1 cellular context compared by ENCODE assay signal in the genomic region with DNA sequence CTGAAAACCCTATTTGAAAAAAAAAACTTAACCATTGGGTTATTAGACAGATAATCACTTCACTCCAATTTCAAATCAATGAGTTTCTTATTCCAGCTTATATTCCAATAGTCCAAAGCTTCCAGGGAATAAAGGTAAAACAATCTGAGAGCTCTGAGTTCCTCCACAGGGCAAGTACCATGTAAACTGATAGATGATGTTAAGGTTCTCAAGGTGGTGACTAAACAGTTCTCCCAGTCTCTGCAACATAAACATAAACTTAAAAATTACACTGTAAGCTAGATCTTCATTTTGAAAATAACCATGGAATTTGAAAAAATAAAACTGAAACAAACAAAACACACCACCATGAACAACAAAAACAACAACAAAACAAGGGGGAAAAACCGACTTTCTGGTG.
TF ChIP-seq lines count a peak whose summit lies in the region.

No MANE protein-coding gene starts in this region.

TF ChIP-seq in IMR-90, 13 proteins besides CTCF, POLR2A, EP300 and RAD21:
- no peak for TF ChIP-seq FOS (IDR thresholded peaks at IDR 0.05; ENCODE audit: low read depth, low read length)
- no peak for TF ChIP-seq MAFK (IDR thresholded peaks at IDR 0.05; ENCODE audit: low read depth, low read length)
- TF ChIP-seq, protein P1, sequence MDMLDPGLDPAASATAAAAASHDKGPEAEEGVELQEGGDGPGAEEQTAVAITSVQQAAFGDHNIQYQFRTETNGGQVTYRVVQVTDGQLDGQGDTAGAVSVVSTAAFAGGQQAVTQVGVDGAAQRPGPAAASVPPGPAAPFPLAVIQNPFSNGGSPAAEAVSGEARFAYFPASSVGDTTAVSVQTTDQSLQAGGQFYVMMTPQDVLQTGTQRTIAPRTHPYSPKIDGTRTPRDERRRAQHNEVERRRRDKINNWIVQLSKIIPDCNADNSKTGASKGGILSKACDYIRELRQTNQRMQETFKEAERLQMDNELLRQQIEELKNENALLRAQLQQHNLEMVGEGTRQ (IDR thresholded peaks at IDR 0.05; ENCODE audit: low read depth, low read length) = no peak
- TF ChIP-seq SMC3 (IDR thresholded peaks at IDR 0.05; ENCODE audit: low read depth, low read length) = no peak
- no peak for TF ChIP-seq CEBPB (IDR thresholded peaks at IDR 0.05; ENCODE audit: low read depth, low read length)
